13 cellular contexts compared by ENCODE assay signal in the genomic region with DNA sequence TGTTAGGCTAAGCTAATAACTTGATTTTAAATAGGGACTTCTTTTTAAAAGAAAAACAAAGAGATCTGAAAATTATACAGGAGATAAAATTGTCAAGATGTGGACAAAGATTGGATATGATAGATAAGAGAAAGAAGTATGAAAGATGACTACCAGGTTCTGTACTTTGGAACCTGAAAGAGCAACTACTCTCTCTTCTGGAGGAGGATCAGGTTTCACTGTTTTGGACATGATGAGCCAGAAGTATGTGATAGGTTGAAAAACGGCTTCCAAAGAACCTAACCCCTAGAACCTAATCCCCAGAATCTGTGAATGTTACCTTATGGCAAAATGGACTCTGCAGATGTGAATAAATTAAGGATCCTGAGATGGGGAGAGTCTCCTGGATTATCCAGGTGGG. TPM values are rescaled to one million over a fixed set of nuclear protein-coding genes. Genes with fewer than 3 reads are reported as not detected.
DNase-seq lines count a peak whose midpoint lies in the region; ATAC-seq and TF ChIP-seq lines count a peak whose summit lies in the region.
"Had no signal": no experiment of that assay in that cellular context is flagged by ENCODE, and none has a peak within 500 bp of the region (broad histone marks: within the 10 kb centered on the region; RNA-seq: fewer than 3 reads in every experiment).

No MANE protein-coding gene starts in this region.

- peaks cover 42% of the 10 kb centered on the region for H3K36me3 Mint-ChIP-seq in activated T-cell treated with anti-CD3 and anti-CD28 coated beads, Interleukin-2, amount 50 U/mL, for 24 hours (ENCODE audit: low read depth)
- peaks cover 14% of the 10 kb centered on the region for H3K36me3 Mint-ChIP-seq in effector memory CD8-positive, alpha-beta T cell (ENCODE audit: insufficient read depth)

- no peak overlapping the region for H3K4me3 Mint-ChIP-seq in activated T-cell treated with anti-CD3 and anti-CD28 coated beads, Interleukin-2, amount 50 U/mL, for 24 hours
- H3K4me3 Mint-ChIP-seq in effector memory CD8-positive, alpha-beta T cell, result no peak overlapping the region
- H3K4me3 Mint-ChIP-seq: activated CD4-positive, alpha-beta T cell treated with anti-CD3 and anti-CD28 coated beads, Interleukin-2, amount 10 ng/mL, durations not matched to agents 24 days and 14 days had no signal

- no peaks in the 10 kb centered on the region for H3K9me3 Mint-ChIP-seq in activated T-cell treated with anti-CD3 and anti-CD28 coated beads, Interleukin-2, amount 50 U/mL, for 24 hours
- H3K9me3 Mint-ChIP-seq in effector memory CD8-positive, alpha-beta T cell, result no peaks in the 10 kb centered on the region
- H3K9me3 Mint-ChIP-seq: activated CD4-positive, alpha-beta T cell treated with anti-CD3 and anti-CD28 coated beads, Interleukin-2, amount 10 ng/mL, durations not matched to agents 24 days and 14 days had no signal

- TF ChIP-seq CTCF in GM10266 (IDR thresholded peaks at IDR 0.05; ENCODE audit: control insufficient read depth, insufficient read depth, low read depth, missing control alignments), result no peak

- no peaks in the 10 kb centered on the region for H3K27me3 Mint-ChIP-seq in activated T-cell treated with anti-CD3 and anti-CD28 coated beads, Interleukin-2, amount 50 U/mL, for 24 hours
- H3K27me3 Mint-ChIP-seq in effector memory CD8-positive, alpha-beta T cell, result no peaks in the 10 kb centered on the region
- H3K27me3 Mint-ChIP-seq: activated CD4-positive, alpha-beta T cell treated with anti-CD3 and anti-CD28 coated beads, Interleukin-2, amount 10 ng/mL, durations not matched to agents 24 days and 14 days had no signal

- H3K27ac Mint-ChIP-seq in activated T-cell treated with anti-CD3 and anti-CD28 coated beads, Interleukin-2, amount 50 U/mL, for 24 hours, result peak overlapping the region; percentile 73
- peak overlapping the region; percentile 86 to 90 for H3K27ac Mint-ChIP-seq in effector memory CD8-positive, alpha-beta T cell
- H3K27ac Mint-ChIP-seq: activated CD4-positive, alpha-beta T cell treated with anti-CD3 and anti-CD28 coated beads, Interleukin-2, amount 10 ng/mL, durations not matched to agents 24 days and 14 days had no signal

- ATAC-seq in effector memory CD8-positive, alpha-beta T cell (replicated peaks), result no peak
- no peak for ATAC-seq in HG02970 (IDR thresholded peaks at IDR 0.05; ENCODE audit: low FRiP score, unreplicated experiment)

- peaks cover 57% of the 10 kb centered on the region for H3K4me1 Mint-ChIP-seq in activated T-cell treated with anti-CD3 and anti-CD28 coated beads, Interleukin-2, amount 50 U/mL, for 24 hours (ENCODE audit: low read depth)
- H3K4me1 Mint-ChIP-seq in effector memory CD8-positive, alpha-beta T cell (ENCODE audit: low read depth in 2 of 2), result peaks cover 41 to 72% of the 10 kb centered on the region in 2 donors

- DNase-seq in activated T-cell treated with anti-CD3 and anti-CD28 coated beads, Interleukin-2, amount 50 U/mL, for 24 hours, result no peak
- no peak for DNase-seq in activated T-cell treated with anti-CD3 and anti-CD28 coated beads, Interleukin-2, amount 50 U/mL, for 1 hour
- DNase-seq in NCI-H2171 treated with DMSO at 0.1 percent for 48 hours (lab: John Stamatoyannopoulos, UW) (peak; percentile 64), renal cortical epithelial cell (ENCODE audit: low read depth) (peak; percentile 30), GM10266 (ENCODE audit: extremely low spot score) (no peak)
- no peak for DNase-seq in effector memory CD8-positive, alpha-beta T cell
- no peak for DNase-seq in stimulated activated CD4-positive, alpha-beta T cell treated with anti-CD3 and anti-CD28 coated beads, Interleukin-15, amount 100 ng/mL, for 24 hours
- DNase-seq: activated CD4-positive, alpha-beta T cell treated with anti-CD3 and anti-CD28 coated beads, Interleukin-2, amount 10 ng/mL, durations not matched to agents 24 days and 14 days; activated gamma-delta T cell treated with Interleukin-2 at 50 U/mL for 16 hours; central memory CD4-positive, alpha-beta T cell; MG63; stimulated activated CD8-positive, alpha-beta memory T cell treated with anti-CD3 and anti-CD28 coated beads, Interleukin-4, amount 100 ng/mL, for 48 hours had no signal

RNA-seq across cellular contexts. Expression of a gene that starts 26.2 kb away (rescaled TPM):
- total RNA-seq in renal cortical epithelial cell, result 8.0 and 33.0 TPM in 2 replicates

RNA-seq across cellular contexts. Expression of a gene that starts 26.8 kb away (rescaled TPM):
- total RNA-seq in renal cortical epithelial cell, result 51.4 and 72.0 TPM in 2 replicates

Comparison
In these comparisons a context has a peak if more than half of its experiments do, and no peak if none do; other contexts are left out.
1. DNase-seq: peak in NCI-H2171 treated with DMSO at 0.1 percent for 48 hours (single experiment) and renal cortical epithelial cell (single experiment); none in activated T-cell treated with anti-CD3 and anti-CD28 coated beads, Interleukin-2, amount 50 U/mL, for 24 hours (single experiment), activated T-cell treated with anti-CD3 and anti-CD28 coated beads, Interleukin-2, amount 50 U/mL, for 1 hour (single experiment), effector memory CD8-positive, alpha-beta T cell (0 of 3), GM10266 (single experiment) and stimulated activated CD4-positive, alpha-beta T cell treated with anti-CD3 and anti-CD28 coated beads, Interleukin-15, amount 100 ng/mL, for 24 hours (single experiment).